17 cellular contexts compared by ENCODE assay signal in the genomic region with DNA sequence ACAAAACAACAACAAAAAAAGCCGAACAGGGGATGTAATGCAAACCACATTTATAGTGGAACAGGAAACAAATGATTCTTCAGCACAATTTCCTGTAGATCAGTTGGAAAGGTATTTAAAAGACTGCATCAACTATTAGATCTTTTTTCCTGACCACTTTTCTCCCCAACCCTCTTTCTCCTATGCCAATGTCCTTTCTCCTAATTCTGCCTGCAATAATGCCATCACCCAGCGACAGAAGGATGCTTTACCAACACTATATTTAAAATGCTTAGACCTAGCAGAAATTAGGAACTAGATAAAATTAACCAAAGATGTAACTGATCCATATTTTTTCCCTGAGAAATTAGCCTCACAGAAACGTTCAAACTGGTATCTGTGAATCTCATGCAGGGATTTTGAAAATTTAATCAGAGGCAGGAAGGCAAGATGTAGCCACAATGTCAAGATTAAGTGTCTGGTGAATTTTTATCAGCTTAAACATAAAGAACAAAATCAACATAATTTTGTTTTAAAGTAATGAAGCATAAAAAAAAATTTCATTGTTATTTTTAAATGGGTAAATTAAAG.
DNase-seq lines count a peak whose midpoint lies in the region; ATAC-seq, FAIRE-seq and TF ChIP-seq lines count a peak whose summit lies in the region.
"Had no signal": no experiment of that assay in that cellular context is flagged by ENCODE, and none has a peak within 500 bp of the region (broad histone marks: within the 10 kb centered on the region; RNA-seq: fewer than 3 reads in every experiment).

No MANE protein-coding gene starts in this region.

- no peak for TF ChIP-seq POLR2A in endothelial cell of umbilical vein (IDR thresholded peaks at IDR 0.05; ENCODE audit: low read depth, low read length)
- TF ChIP-seq POLR2A in transverse colon (IDR thresholded peaks at IDR 0.05), result no peak

- POLR2A ChIA-PET in endothelial cell of umbilical vein (lab: Charles Lee), result no interaction called here
- POLR2A ChIA-PET in activated CD8-positive, alpha-beta T cell treated with anti-CD3 and anti-CD28 coated beads, Interleukin-2, amount 10 ng/mL, durations not matched to agents 7 days and 5 days (lab: Charles Lee), result no interaction called here

- 42 to 45% methylated on average over 3 of the region's 3 CpGs for WGBS in transverse colon (ENCODE audit: low coverage in 1 of 2), 2 donors

- FAIRE-seq in endothelial cell of umbilical vein (lab: Jason Lieb, UNC), result no peak

- H3K9me1 ChIP-seq in endothelial cell of umbilical vein (replicated peaks; ENCODE audit: control insufficient read depth, extremely low read depth, insufficient read depth, low read length), result peaks cover 20% of the 10 kb centered on the region

- H3K4me3 ChIP-seq in DOHH2 (ENCODE audit: low read length), result peak overlapping the region; percentile 89
- H3K4me3 ChIP-seq in KMS-11 (IDR thresholded peaks at IDR 0.05; ENCODE audit: insufficient read depth, low read depth, low read length), result no peak overlapping the region
- no peak overlapping the region for H3K4me3 ChIP-seq in endothelial cell of umbilical vein (replicated peaks in 1 of 3; ENCODE audit: insufficient read depth in 1 of 3, low read depth in 1 of 3, low read length in 3 of 3)
- no peak overlapping the region for H3K4me3 ChIP-seq in skeletal muscle satellite cell (ENCODE audit: low read length)
- H3K4me3 ChIP-seq in transverse colon, result no peak overlapping the region
- H3K4me3 ChIP-seq: left lung had no signal

- H3K9me3 ChIP-seq in DOHH2 (ENCODE audit: control insufficient read depth, insufficient read depth, low read length) (no peaks in the 10 kb centered on the region), endothelial cell of umbilical vein (replicated peaks; ENCODE audit: control insufficient read depth, insufficient read depth, low read length) (no peaks in the 10 kb centered on the region), skeletal muscle satellite cell (replicated peaks; ENCODE audit: low read length) (no peaks in the 10 kb centered on the region), transverse colon (no peaks in the 10 kb centered on the region)
- H3K9me3 ChIP-seq: left lung had no signal

- DNase-seq in endothelial cell of umbilical vein (ENCODE audit: low read depth, low spot score) (no peak), iPS-NIHi11 (ENCODE audit: low spot score) (no peak), KG1 (lab: John Stamatoyannopoulos, UW) (no peak), transverse colon (no peak)
- DNase-seq in activated CD8-positive, alpha-beta T cell treated with anti-CD3 and anti-CD28 coated beads, Interleukin-2, amount 10 ng/mL, durations not matched to agents 7 days and 5 days, result no peak
- DNase-seq: activated CD4-positive, alpha-beta T cell treated with anti-CD3 and anti-CD28 coated beads for 48 hours; activated T-cell treated with anti-CD3 and anti-CD28 coated beads, Interleukin-2, amount 50 U/mL, for 4 hours; endodermal cell; head of caudate nucleus; KBM-7; left lung; NCI-H2029 treated with DMSO at 0.1 percent for 48 hours; occipital lobe had no signal

- H3K27ac ChIP-seq in DOHH2 (ENCODE audit: low read depth, low read length), result no peak overlapping the region
- H3K27ac ChIP-seq in KMS-11, result peak overlapping the region; percentile 91
- H3K27ac ChIP-seq in endothelial cell of umbilical vein (ENCODE audit: insufficient read depth, low read depth, low read length), result no peak overlapping the region
- H3K27ac ChIP-seq in transverse colon, result peak overlapping the region in 1 of 4 donors; percentile 7

- H3K4me1 Mint-ChIP-seq in activated CD8-positive, alpha-beta T cell treated with anti-CD3 and anti-CD28 coated beads, Interleukin-2, amount 10 ng/mL, durations not matched to agents 7 days and 5 days (ENCODE audit: low read depth), result peaks cover 12% of the 10 kb centered on the region

- no peak overlapping the region for H3K4me3 Mint-ChIP-seq in activated CD8-positive, alpha-beta T cell treated with anti-CD3 and anti-CD28 coated beads, Interleukin-2, amount 10 ng/mL, durations not matched to agents 7 days and 5 days
- H3K4me3 Mint-ChIP-seq: activated T-cell treated with anti-CD3 and anti-CD28 coated beads, Interleukin-2, amount 50 U/mL, for 4 hours; CD14-positive monocyte; endodermal cell had no signal

- no peak overlapping the region for H3K27ac Mint-ChIP-seq in activated CD8-positive, alpha-beta T cell treated with anti-CD3 and anti-CD28 coated beads, Interleukin-2, amount 10 ng/mL, durations not matched to agents 7 days and 5 days
- H3K27ac Mint-ChIP-seq: endodermal cell had no signal

- TF ChIP-seq EP300 in transverse colon (IDR thresholded peaks at IDR 0.05; ENCODE audit: low read depth), result no peak

- H3K9me3 Mint-ChIP-seq in activated CD8-positive, alpha-beta T cell treated with anti-CD3 and anti-CD28 coated beads, Interleukin-2, amount 10 ng/mL, durations not matched to agents 7 days and 5 days (ENCODE audit: insufficient read depth), result no peaks in the 10 kb centered on the region
- H3K9me3 Mint-ChIP-seq: activated T-cell treated with anti-CD3 and anti-CD28 coated beads, Interleukin-2, amount 50 U/mL, for 4 hours; CD14-positive monocyte; endodermal cell had no signal

- H3K9ac ChIP-seq in KMS-11 (peak overlapping the region; percentile 91), endothelial cell of umbilical vein (replicated peaks; ENCODE audit: extremely low read depth, insufficient read depth, low read length) (peak overlapping the region; percentile 23), skeletal muscle satellite cell (ENCODE audit: low read depth, low read length) (no peak overlapping the region)

- H2AFZ ChIP-seq in KMS-11 (ENCODE audit: low read depth) (no peak overlapping the region), endothelial cell of umbilical vein (ENCODE audit: low read depth, low read length) (no peak overlapping the region)

- ATAC-seq in activated CD8-positive, alpha-beta T cell treated with anti-CD3 and anti-CD28 coated beads, Interleukin-2, amount 10 ng/mL, durations not matched to agents 7 days and 5 days, result no peak
- ATAC-seq: activated T-cell treated with anti-CD3 and anti-CD28 coated beads, Interleukin-2, amount 50 U/mL, for 4 hours; left lung had no signal

- H3F3A ChIP-seq in DOHH2 (ENCODE audit: control insufficient read depth, insufficient read depth), result peaks cover 6% of the 10 kb centered on the region

- no peaks in the 10 kb centered on the region for H3K36me3 Mint-ChIP-seq in activated CD8-positive, alpha-beta T cell treated with anti-CD3 and anti-CD28 coated beads, Interleukin-2, amount 10 ng/mL, durations not matched to agents 7 days and 5 days (ENCODE audit: low read depth)
- H3K36me3 Mint-ChIP-seq: CD14-positive monocyte had no signal

- dilution Hi-C loops in endothelial cell of umbilical vein (cut with MboI; ENCODE audit: extremely low pct_ligation_motif_present, low sequenced_read_pairs), result no loop called here

- H3K36me3 ChIP-seq in DOHH2 (ENCODE audit: control insufficient read depth, low read length) (peaks cover 25% of the 10 kb centered on the region), KMS-11 (ENCODE audit: insufficient read depth) (no peaks in the 10 kb centered on the region), endothelial cell of umbilical vein (ENCODE audit: control insufficient read depth in 2 of 2, extremely low read depth in 1 of 2, insufficient read depth in 2 of 2, low read length in 2 of 2) (no peaks in the 10 kb centered on the region), skeletal muscle satellite cell (ENCODE audit: insufficient read depth, low read length) (no peaks in the 10 kb centered on the region), transverse colon (no peaks in the 10 kb centered on the region)
- H3K36me3 ChIP-seq: left lung had no signal

- H3K27me3 Mint-ChIP-seq in activated CD8-positive, alpha-beta T cell treated with anti-CD3 and anti-CD28 coated beads, Interleukin-2, amount 10 ng/mL, durations not matched to agents 7 days and 5 days (ENCODE audit: low read depth), result peaks cover 24% of the 10 kb centered on the region

- H3K9me2 ChIP-seq in DOHH2 (replicated peaks; ENCODE audit: control insufficient read depth, low read length), result no peaks in the 10 kb centered on the region

- H3K27me3 ChIP-seq in DOHH2 (ENCODE audit: control insufficient read depth, low read length) (no peaks in the 10 kb centered on the region), KMS-11 (ENCODE audit: insufficient read depth, low read depth) (no peaks in the 10 kb centered on the region), endothelial cell of umbilical vein (ENCODE audit: control insufficient read depth in 2 of 2, insufficient read depth in 2 of 2, low read length in 2 of 2) (no peaks in the 10 kb centered on the region), skeletal muscle satellite cell (ENCODE audit: control insufficient read depth, insufficient read depth, low read length) (no peaks in the 10 kb centered on the region), transverse colon (peaks cover 7% of the 10 kb centered on the region)
- H3K27me3 ChIP-seq: left lung had no signal

- peaks cover 100% of the 10 kb centered on the region for H3K79me2 ChIP-seq in DOHH2 (ENCODE audit: control insufficient read depth, low read length)
- H3K79me2 ChIP-seq in KMS-11 (ENCODE audit: insufficient read depth, low read depth), result peaks cover 100% of the 10 kb centered on the region
- H3K79me2 ChIP-seq in endothelial cell of umbilical vein (ENCODE audit: control insufficient read depth, insufficient read depth, low read length), result peaks cover 87% of the 10 kb centered on the region

- H3K4me2 ChIP-seq in DOHH2 (ENCODE audit: low read length) (peak overlapping the region; percentile 71), KMS-11 (peak overlapping the region; percentile 100), endothelial cell of umbilical vein (ENCODE audit: insufficient read depth, low read length) (peak overlapping the region; percentile 70), skeletal muscle satellite cell (ENCODE audit: low read length) (peak overlapping the region; percentile 58)

- CTCF ChIA-PET in endothelial cell of umbilical vein (lab: Charles Lee), result interaction anchor here (1.4 kb wide), 1 partner anchor 11 kb away, joined by 6 read pairs; no protein-coding TSS in a partner anchor
- CTCF ChIA-PET in activated CD8-positive, alpha-beta T cell treated with anti-CD3 and anti-CD28 coated beads, Interleukin-2, amount 10 ng/mL, durations not matched to agents 7 days and 5 days (lab: Charles Lee), result no interaction called here

- no TSS peak for BruUV-seq in endothelial cell of umbilical vein (replicated peaks; lab: Mats Ljungman, UMichigan)

- H3K4me1 ChIP-seq in DOHH2 (ENCODE audit: control insufficient read depth, low read length) (peaks cover 78% of the 10 kb centered on the region), KMS-11 (ENCODE audit: low read depth, poor library complexity, severe bottlenecking) (peaks cover 50% of the 10 kb centered on the region), endothelial cell of umbilical vein (ENCODE audit: control insufficient read depth, extremely low read depth, insufficient read depth, low read length) (peaks cover 48% of the 10 kb centered on the region), skeletal muscle satellite cell (ENCODE audit: control insufficient read depth, insufficient read depth, low read length) (peaks cover 38% of the 10 kb centered on the region), transverse colon (peaks cover 0 to 48% (median 2%) of the 10 kb centered on the region in 4 donors)

- H4K20me1 ChIP-seq in DOHH2 (ENCODE audit: control insufficient read depth, insufficient read depth, low read depth, low read length), result peaks cover 25% of the 10 kb centered on the region
- H4K20me1 ChIP-seq in KMS-11 (ENCODE audit: insufficient read depth), result no peaks in the 10 kb centered on the region
- peaks cover 43% of the 10 kb centered on the region for H4K20me1 ChIP-seq in endothelial cell of umbilical vein (replicated peaks; ENCODE audit: control insufficient read depth, extremely low read depth, insufficient read depth, low read length)

- intact Hi-C loops in endothelial cell of umbilical vein (cut with micrococcal nuclease) (no loop called here), transverse colon (cut with DNase I; ENCODE audit: low total_unique reads) (no loop called here)

- TF ChIP-seq CTCF in DOHH2 (IDR thresholded peaks at IDR 0.05; ENCODE audit: low read depth, low read length, poor library complexity, severe bottlenecking), result no peak
- TF ChIP-seq CTCF in KMS-11 (conservative IDR thresholded peaks at IDR 0.05; ENCODE audit: low read depth, low read length), result no peak
- TF ChIP-seq CTCF in endothelial cell of umbilical vein (IDR thresholded peaks at IDR 0.05; ENCODE audit: extremely low read depth in 1 of 2, insufficient read depth in 1 of 2, low read depth in 1 of 2, low read length in 2 of 2), result no peak
- no peak for TF ChIP-seq CTCF in transverse colon (IDR thresholded peaks at IDR 0.05)

- in situ Hi-C loops in transverse colon (cut with MboI; ENCODE audit: low pct_ligation_motif_present in 1 of 4, low pct_unique_long_range_greater_than_20kb in 1 of 4, low sequenced_read_pairs in 3 of 4), result no loop called here
